In genomic region chr5:147174671-147175070, GRCh38 we compare ENCODE assay signal across 34 cellular contexts.
"Had no signal": no experiment of that assay in that cellular context is flagged by ENCODE, and none has a peak within 500 bp of the region (broad histone marks: within the 10 kb centered on the region; RNA-seq: fewer than 3 reads in every experiment).

No MANE protein-coding gene starts in this region.

- H3K9me3 Mint-ChIP-seq: activated CD8-positive, alpha-beta T cell treated with anti-CD3 and anti-CD28 coated beads for 36 hours; activated T-cell treated with anti-CD3 and anti-CD28 coated beads, Interleukin-2, amount 50 U/mL, for 4 hours; activated T-helper 17 cell treated with anti-CD3 and anti-CD28 coated beads, Interleukin-2, amount 50 U/mL, for 72 hours; central memory CD8-positive, alpha-beta T cell; dendritic cell treated with granulocyte-macrophage colony-stimulating factor and Interleukin-4, amounts not matched to agents 40 ng/mL and 50 ng/mL, for 4 days; T-helper 2 cell treated with Interferon-gamma antibody and Interleukin-4, amounts not matched to agents 5 μg/mL and 100 μg/mL, for 36 hours had no signal

- H3K27me3 Mint-ChIP-seq: activated B cell treated with CpG ODN at 0.5 μM for 24 hours; dendritic cell treated with granulocyte-macrophage colony-stimulating factor and Interleukin-4, amounts not matched to agents 40 ng/mL and 50 ng/mL, for 4 days had no signal

- H3K36me3 ChIP-seq: brain microvascular endothelial cell, WERI-Rb-1 had no signal

- DNase-seq: activated B cell treated with CpG ODN at 0.5 μM for 24 hours; activated CD4-positive, alpha-beta T cell treated with anti-CD3 and anti-CD28 coated beads for 48 hours; activated CD4-positive, alpha-beta T cell treated with anti-CD3 and anti-CD28 coated beads, Interleukin-2, amount 50 U/mL, for 1 hour; activated CD4-positive, alpha-beta T cell treated with anti-CD3 and anti-CD28 coated beads, Interleukin-2, amount 50 U/mL, for 48 hours; activated CD8-positive, alpha-beta memory T cell treated with anti-CD3 and anti-CD28 coated beads for 24 hours; activated CD8-positive, alpha-beta T cell treated with anti-CD3 and anti-CD28 coated beads for 36 hours; activated effector memory CD4-positive, alpha-beta T cell treated with Interleukin-2 at 50 U/mL for 16 hours; activated gamma-delta T cell treated with Interleukin-2 at 50 U/mL for 16 hours; activated naive CD4-positive, alpha-beta T cell treated with anti-CD3 and anti-CD28 coated beads, Interleukin-2, amount 50 U/mL, for 16 hours; activated naive CD4-positive, alpha-beta T cell treated with Interleukin-2 at 50 U/mL for 16 hours; activated T-cell treated with anti-CD3 and anti-CD28 coated beads, Interleukin-2, amount 50 U/mL, for 4 hours; amniotic stem cell; anterior cingulate cortex; brain microvascular endothelial cell; dorsolateral prefrontal cortex; effector memory CD4-positive, alpha-beta T cell; endodermal cell; foreskin fibroblast; glutamatergic neuron; T-helper 1 cell; T-helper 17 cell; T1000; WERI-Rb-1 had no signal

- FAIRE-seq: astrocyte, bronchial epithelial cell, frontal cortex had no signal

- H3K4me3 Mint-ChIP-seq: activated B cell treated with CpG ODN at 0.5 μM for 24 hours; activated CD8-positive, alpha-beta T cell treated with anti-CD3 and anti-CD28 coated beads for 36 hours; activated naive CD8-positive, alpha-beta T cell; activated T-cell treated with anti-CD3 and anti-CD28 coated beads, Interleukin-2, amount 50 U/mL, for 4 hours; activated T-helper 17 cell treated with anti-CD3 and anti-CD28 coated beads, Interleukin-2, amount 50 U/mL, for 72 hours; central memory CD8-positive, alpha-beta T cell; dendritic cell treated with granulocyte-macrophage colony-stimulating factor and Interleukin-4, amounts not matched to agents 40 ng/mL and 50 ng/mL, for 4 days; endodermal cell; T-helper 17 cell; T-helper 2 cell treated with Interferon-gamma antibody and Interleukin-4, amounts not matched to agents 5 μg/mL and 100 μg/mL, for 36 hours had no signal

- ATAC-seq: activated CD4-positive, CD25-positive, alpha-beta regulatory T cell treated with anti-CD3 and anti-CD28 coated beads, Interleukin-2, amount 50 U/mL, for 24 hours; activated CD8-positive, alpha-beta T cell treated with anti-CD3 and anti-CD28 coated beads for 36 hours; activated T-cell treated with anti-CD3 and anti-CD28 coated beads, Interleukin-2, amount 50 U/mL, for 4 hours; activated T-helper 17 cell treated with anti-CD3 and anti-CD28 coated beads, Interleukin-2, amount 50 U/mL, for 72 hours; esophagus mucosa; T-helper 17 cell had no signal

- H3K4me3 ChIP-seq: coronary artery, dorsolateral prefrontal cortex had no signal

- H3K27ac Mint-ChIP-seq: activated B cell treated with CpG ODN at 0.5 μM for 24 hours; activated CD8-positive, alpha-beta T cell treated with anti-CD3 and anti-CD28 coated beads for 36 hours; activated naive CD8-positive, alpha-beta T cell; activated T-helper 17 cell treated with anti-CD3 and anti-CD28 coated beads, Interleukin-2, amount 50 U/mL, for 72 hours; dendritic cell treated with granulocyte-macrophage colony-stimulating factor and Interleukin-4, amounts not matched to agents 40 ng/mL and 50 ng/mL, for 4 days; endodermal cell; T-helper 17 cell; T-helper 2 cell treated with Interferon-gamma antibody and Interleukin-4, amounts not matched to agents 5 μg/mL and 100 μg/mL, for 36 hours had no signal

- H3K36me3 Mint-ChIP-seq: activated naive CD8-positive, alpha-beta T cell had no signal

- H3K4me1 Mint-ChIP-seq: activated B cell treated with CpG ODN at 0.5 μM for 24 hours; central memory CD8-positive, alpha-beta T cell had no signal

- H3K27me3 ChIP-seq: brain microvascular endothelial cell, dorsolateral prefrontal cortex had no signal

- H3K27ac ChIP-seq: brain microvascular endothelial cell, coronary artery, dorsolateral prefrontal cortex, WERI-Rb-1 had no signal
